ENCODE assay signal across 22 cellular contexts in the genomic region with DNA sequence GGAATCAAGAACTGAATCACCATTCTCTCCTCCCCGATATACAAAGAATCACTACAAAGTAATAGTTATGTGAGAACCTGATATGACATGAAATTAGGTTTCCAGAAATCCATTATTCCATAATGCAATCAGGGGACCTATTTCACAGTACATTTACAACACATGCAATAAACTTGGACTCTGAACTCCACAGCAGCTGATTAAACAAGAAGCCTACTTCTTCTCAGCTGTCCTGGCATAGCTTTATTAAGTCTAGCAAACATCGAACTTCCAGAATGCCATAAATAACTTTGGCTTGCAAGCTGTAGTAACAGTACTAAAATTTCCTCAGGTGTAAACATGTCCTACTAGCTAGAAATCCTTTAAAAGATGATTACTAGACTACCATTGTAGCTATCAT. TPM values are rescaled to one million over a fixed set of nuclear protein-coding genes. Genes with fewer than 3 reads are reported as not detected.
DNase-seq lines count a peak whose midpoint lies in the region; ATAC-seq lines count a peak whose summit lies in the region.
"Had no signal": no experiment of that assay in that cellular context is flagged by ENCODE, and none has a peak within 500 bp of the region (broad histone marks: within the 10 kb centered on the region; RNA-seq: fewer than 3 reads in every experiment).

No MANE protein-coding gene starts in this region.

- peaks cover 5% of the 10 kb centered on the region for H3K36me3 ChIP-seq in endocrine pancreas (ENCODE audit: control insufficient read depth, insufficient read depth, low read length)
- H3K36me3 ChIP-seq: ovary had no signal

- H3K27me3 ChIP-seq in endocrine pancreas (ENCODE audit: control insufficient read depth, insufficient read depth, low read length): no peaks in the 10 kb centered on the region
- H3K27me3 ChIP-seq: heart right ventricle, ovary, testis had no signal

- DNase-seq in HuH-7 (ENCODE audit: low spot score) (peak; percentile 12), NCI-H2196 treated with DMSO at 0.1 percent for 48 hours (lab: John Stamatoyannopoulos, UW; ENCODE audit: unreplicated experiment) (peak; percentile 14), renal cortical epithelial cell (ENCODE audit: low read depth) (peak; percentile 13), NCI-H1694 (lab: John Stamatoyannopoulos, UW) (no peak)
- no peak for DNase-seq in activated T-cell treated with anti-CD3 and anti-CD28 coated beads, Interleukin-2, amount 50 U/mL, for 48 hours
- DNase-seq: activated CD4-positive, alpha-beta T cell treated with anti-CD3 and anti-CD28 coated beads, Interleukin-2, amount 50 U/mL, for 1 hour; activated CD8-positive, alpha-beta memory T cell treated with anti-CD3 and anti-CD28 coated beads, Interleukin-2, amount 10 ng/mL, durations not matched to agents 7 days and 5 days; aorta; central memory CD4-positive, alpha-beta T cell; heart right ventricle; left cardiac atrium; NCI-H1092; NCI-H526 treated with DMSO at 0.1 percent for 48 hours; nephron progenitor cell; ovary; right cardiac atrium; RPMI8226; stimulated activated naive CD4-positive, alpha-beta T cell treated with Interleukin-2 at 50 U/mL for 16 hours; testis had no signal

- no peak overlapping the region for H3K9ac ChIP-seq in endocrine pancreas (ENCODE audit: control insufficient read depth, insufficient read depth, low read length)

- no peak for ATAC-seq in HG02981 (IDR thresholded peaks at IDR 0.05; ENCODE audit: unreplicated experiment)
- ATAC-seq: activated CD8-positive, alpha-beta memory T cell treated with anti-CD3 and anti-CD28 coated beads, Interleukin-2, amount 10 ng/mL, durations not matched to agents 7 days and 5 days; HCT116; left cardiac atrium; right cardiac atrium had no signal

- H3K4me3 ChIP-seq in endocrine pancreas (ENCODE audit: control insufficient read depth, insufficient read depth, low read length): peak overlapping the region; percentile 3
- H3K4me3 ChIP-seq: heart right ventricle, ovary, testis had no signal

- no peaks in the 10 kb centered on the region for H3K9me3 ChIP-seq in endocrine pancreas (ENCODE audit: control insufficient read depth, low read length)
- H3K9me3 ChIP-seq: heart right ventricle, ovary, testis had no signal

- H3K4me1 ChIP-seq in endocrine pancreas (ENCODE audit: control insufficient read depth, insufficient read depth, low read length): peaks cover 12% of the 10 kb centered on the region
- H3K4me1 ChIP-seq: testis had no signal

RNA-seq across cellular contexts. Expression of gene PDCD10, which starts 17.8 kb away (rescaled TPM):
- total RNA-seq in renal cortical epithelial cell: 133 and 153 TPM in 2 replicates

RNA-seq across cellular contexts. Expression of gene SERPINI1, which starts 18.6 kb away (rescaled TPM):
- 3.3 and 4.8 TPM in 2 replicates for total RNA-seq in renal cortical epithelial cell

Comparison
In these comparisons a context has a peak if more than half of its experiments do, and no peak if none do; other contexts are left out.
1. DNase-seq: peak in HuH-7 (single experiment), NCI-H2196 treated with DMSO at 0.1 percent for 48 hours (single experiment) and renal cortical epithelial cell (single experiment); none in NCI-H1694 (single experiment) and activated T-cell treated with anti-CD3 and anti-CD28 coated beads, Interleukin-2, amount 50 U/mL, for 48 hours (0 of 2).